Comparison of ENCODE assay signal across 8 cellular contexts in the genomic region with DNA sequence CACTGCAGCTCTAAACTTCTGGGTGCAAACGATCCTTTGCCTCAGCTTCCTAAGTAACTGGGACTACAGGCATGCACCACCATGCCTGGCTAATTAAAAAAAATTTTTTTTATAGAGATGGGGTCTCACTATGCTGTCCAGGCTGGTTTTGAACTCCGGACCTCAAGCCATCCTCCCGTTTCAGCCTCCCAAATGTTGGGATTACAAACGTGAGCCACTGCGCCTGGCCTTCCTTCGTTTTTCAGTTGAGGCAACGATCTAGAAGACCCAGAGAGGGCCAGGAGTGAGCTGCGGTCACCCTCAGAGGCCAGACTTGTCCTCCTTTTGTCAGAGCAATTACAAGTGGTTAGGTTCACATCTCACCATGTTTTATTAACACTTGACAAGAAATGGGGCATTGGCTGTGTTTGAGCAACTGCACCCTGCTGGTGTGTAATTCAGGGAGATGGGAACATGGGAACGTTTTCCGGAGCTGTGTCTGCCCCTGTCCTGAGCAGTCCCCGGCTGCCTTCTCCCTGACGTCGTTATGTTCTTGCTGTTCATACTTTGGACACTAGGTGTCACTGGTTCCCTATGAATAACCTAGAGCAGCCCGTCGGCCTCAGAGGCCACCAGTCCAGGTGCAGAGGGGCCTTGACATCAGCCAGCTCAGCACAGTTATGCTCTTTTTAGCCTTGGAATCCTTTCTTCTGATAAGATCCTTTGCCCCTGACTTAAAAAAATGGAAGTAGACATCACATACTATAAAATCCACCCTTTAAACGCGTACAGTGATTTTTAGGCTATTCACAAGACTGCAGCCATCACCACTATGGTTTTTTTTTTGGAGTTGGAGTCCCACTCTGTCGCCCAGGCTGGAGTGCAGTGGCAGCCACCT.
DNase-seq lines count a peak whose midpoint lies in the region; ATAC-seq and TF ChIP-seq lines count a peak whose summit lies in the region.

No MANE protein-coding gene starts in this region.

- intact Hi-C loops in PC-3 (cut with micrococcal nuclease) (no loop called here), transverse colon (cut with DNase I; ENCODE audit: low total_unique reads) (no loop called here)

- TF ChIP-seq EP300 in transverse colon (IDR thresholded peaks at IDR 0.05; ENCODE audit: low read depth), result no peak

- H3K9me3 Mint-ChIP-seq in activated T-cell treated with anti-CD3 and anti-CD28 coated beads, Interleukin-2, amount 50 U/mL, for 24 hours, result peaks cover 3% of the 10 kb centered on the region

- H3K9me2 ChIP-seq in PC-3 (replicated peaks; ENCODE audit: low read length), result no peaks in the 10 kb centered on the region

- no peaks in the 10 kb centered on the region for H3K36me3 ChIP-seq in PC-3 (ENCODE audit: low read depth, low read length)
- no peaks in the 10 kb centered on the region for H3K36me3 ChIP-seq in neutrophil
- H3K36me3 ChIP-seq in transverse colon, result no peaks in the 10 kb centered on the region

- H3K4me1 ChIP-seq in PC-3 (ENCODE audit: insufficient read depth, low read length), result no peaks in the 10 kb centered on the region
- no peaks in the 10 kb centered on the region for H3K4me1 ChIP-seq in neutrophil (ENCODE audit: control insufficient read depth in 1 of 2, insufficient read depth in 1 of 2, low read depth in 1 of 2, low read length in 1 of 2)
- H3K4me1 ChIP-seq in transverse colon, result no peaks in the 10 kb centered on the region

- H3K27me3 ChIP-seq in PC-3 (ENCODE audit: low read length), result 0 out of 2 replicates have a peak, but pooled peaks cover 5% of the 10 kb centered on the region
- no peaks in the 10 kb centered on the region for H3K27me3 ChIP-seq in neutrophil
- peaks cover 19% of the 10 kb centered on the region for H3K27me3 ChIP-seq in transverse colon

- peak overlapping the region; percentile 46; the same call in 1 of the 2 replicates for H2AFZ ChIP-seq in PC-3 (ENCODE audit: low read length)

- H3F3A ChIP-seq in PC-3 (ENCODE audit: low read length, unreplicated experiment), result no peaks in the 10 kb centered on the region

- no TSS peak for BruUV-seq in PC-3 (replicated peaks; lab: Mats Ljungman, UMichigan)

- TF ChIP-seq POLR2A in transverse colon (IDR thresholded peaks at IDR 0.05), result no peak

- H3K27ac ChIP-seq in PC-3 (ENCODE audit: low read length) (no peak overlapping the region), neutrophil (no peak overlapping the region), transverse colon (no peak overlapping the region)

- in situ Hi-C loops in transverse colon (cut with MboI; ENCODE audit: low pct_ligation_motif_present in 1 of 4, low pct_unique_long_range_greater_than_20kb in 1 of 4, low sequenced_read_pairs in 3 of 4), result no loop called here

- H3K4me3 Mint-ChIP-seq in activated T-cell treated with anti-CD3 and anti-CD28 coated beads, Interleukin-2, amount 50 U/mL, for 24 hours, result no peak overlapping the region

- H3K4me3 ChIP-seq in Jurkat, Clone E6-1 (ENCODE audit: low read length), result no peak overlapping the region
- H3K4me3 ChIP-seq in PC-3 (ENCODE audit: low read length) (no peak overlapping the region), neutrophil (ENCODE audit: low read depth in 1 of 2, low read length in 1 of 2) (no peak overlapping the region), transverse colon (no peak overlapping the region)

- CTCF ChIA-PET in PC-3 (lab: Charles Lee), result interaction anchor here (0.5 to 0.6 kb wide), 3 partner anchors 8 to 58 kb away, joined by 3 to 8 read pairs (median 4); no protein-coding TSS in a partner anchor

- H3K9ac ChIP-seq in PC-3 (ENCODE audit: low read length), result no peak overlapping the region

- no peaks in the 10 kb centered on the region for H3K4me1 Mint-ChIP-seq in activated T-cell treated with anti-CD3 and anti-CD28 coated beads, Interleukin-2, amount 50 U/mL, for 24 hours (ENCODE audit: low read depth)

- peak; percentile 72 for DNase-seq in EH (ENCODE audit: low read depth)
- DNase-seq in Jurkat, Clone E6-1 (ENCODE audit: low read depth, low spot score), result peak; percentile 52
- peak; percentile 92 for DNase-seq in PC-3
- peak; percentile 50 for DNase-seq in activated T-cell treated with anti-CD3 and anti-CD28 coated beads, Interleukin-2, amount 50 U/mL, for 24 hours
- DNase-seq in fibroblast of peridontal ligament (ENCODE audit: extremely low read depth), result peak; percentile 74
- peak; percentile 40 for DNase-seq in transverse colon

- H3K9me3 ChIP-seq in PC-3 (ENCODE audit: low read length), result no peaks in the 10 kb centered on the region
- H3K9me3 ChIP-seq in neutrophil, result no peaks in the 10 kb centered on the region
- H3K9me3 ChIP-seq in transverse colon, result no peaks in the 10 kb centered on the region

- WGBS in transverse colon (ENCODE audit: low coverage in 1 of 2), 2 donors, result 20 to 33% methylated on average over 1 to 18 of the region's 18 CpGs

- TF ChIP-seq CTCF in PC-3 (conservative IDR thresholded peaks at IDR 0.05; ENCODE audit: low read depth, low read length) (peak; percentile 82), neutrophil (IDR thresholded peaks at IDR 0.05) (peak; percentile 73), transverse colon (IDR thresholded peaks at IDR 0.05) (peak; percentile 73 to 78 (median 75))

- ATAC-seq in GM21576 (IDR thresholded peaks at IDR 0.05; ENCODE audit: unreplicated experiment) (peak; percentile 91), PC-3 (peak; percentile 99)

- no peaks in the 10 kb centered on the region for H3K36me3 Mint-ChIP-seq in activated T-cell treated with anti-CD3 and anti-CD28 coated beads, Interleukin-2, amount 50 U/mL, for 24 hours (ENCODE audit: low read depth)

- H3K27me3 Mint-ChIP-seq in activated T-cell treated with anti-CD3 and anti-CD28 coated beads, Interleukin-2, amount 50 U/mL, for 24 hours, result peaks cover 31% of the 10 kb centered on the region

- H4K20me1 ChIP-seq in PC-3 (ENCODE audit: low read length), result no peaks in the 10 kb centered on the region

- H3K27ac Mint-ChIP-seq in activated T-cell treated with anti-CD3 and anti-CD28 coated beads, Interleukin-2, amount 50 U/mL, for 24 hours, result no peak overlapping the region

- H3K4me2 ChIP-seq in PC-3 (ENCODE audit: low read length), result no peak overlapping the region

- H3K79me2 ChIP-seq in PC-3 (ENCODE audit: low read length), result no peaks in the 10 kb centered on the region

- POLR2A ChIA-PET in PC-3 (lab: Charles Lee; ENCODE audit: unreplicated experiment), result no interaction called here

Comparison
In these comparisons a context has a peak if more than half of its experiments do, and no peak if none do; other contexts are left out.
1. DNase-seq: peak in every context shown above with its lines; median percentile 92 in PC-3; 74 in fibroblast of peridontal ligament; 72 in EH; 52 in Jurkat, Clone E6-1; 50 in activated T-cell treated with anti-CD3 and anti-CD28 coated beads, Interleukin-2, amount 50 U/mL, for 24 hours; 40 in transverse colon.